13 cellular contexts compared by ENCODE assay signal in genomic region chr1:23804183-23804582, GRCh38. TPM values are rescaled to one million over a fixed set of nuclear protein-coding genes. Genes with fewer than 3 reads are reported as not detected.
DNase-seq lines count a peak whose midpoint lies in the region; ATAC-seq and TF ChIP-seq lines count a peak whose summit lies in the region.
"Had no signal": no experiment of that assay in that cellular context is flagged by ENCODE, and none has a peak within 500 bp of the region (broad histone marks: within the 10 kb centered on the region; RNA-seq: fewer than 3 reads in every experiment).

No MANE protein-coding gene starts in this region.

- H3K9me3 ChIP-seq in BE2C (no peaks in the 10 kb centered on the region), WERI-Rb-1 (ENCODE audit: severe bottlenecking) (no peaks in the 10 kb centered on the region)
- H3K9me3 ChIP-seq: BLaER1, body of pancreas, tibial nerve had no signal

- TF ChIP-seq CTCF in BE2C (IDR thresholded peaks at IDR 0.05; ENCODE audit: low read depth, low read length) = peak; percentile 29; the same call in 1 of the 2 replicates
- peak; percentile 2; the same call in 1 of the 2 replicates for TF ChIP-seq CTCF in GM12874 (IDR thresholded peaks at IDR 0.05; ENCODE audit: insufficient read depth, low read depth, low read length)
- TF ChIP-seq CTCF in WERI-Rb-1 (IDR thresholded peaks at IDR 0.05; ENCODE audit: low read depth, low read length) = peak; percentile 31; the same call in 1 of the 2 replicates
- TF ChIP-seq CTCF in kidney epithelial cell (IDR thresholded peaks at IDR 0.05; ENCODE audit: insufficient read depth, low read length, poor library complexity, severe bottlenecking) = peak; percentile 41

- H3K27me3 ChIP-seq in BE2C = no peaks in the 10 kb centered on the region
- no peaks in the 10 kb centered on the region for H3K27me3 ChIP-seq in WERI-Rb-1 (ENCODE audit: insufficient read depth, low read depth, severe bottlenecking)
- H3K27me3 ChIP-seq in kidney epithelial cell (ENCODE audit: control insufficient read depth, insufficient read depth, low read length) = no peaks in the 10 kb centered on the region
- H3K27me3 ChIP-seq: BLaER1, body of pancreas, tibial nerve had no signal

- no peak overlapping the region for H3K27ac ChIP-seq in WERI-Rb-1
- H3K27ac ChIP-seq: BLaER1, body of pancreas, tibial nerve had no signal

- H3K36me3 ChIP-seq in BE2C = no peaks in the 10 kb centered on the region
- no peaks in the 10 kb centered on the region for H3K36me3 ChIP-seq in WERI-Rb-1
- H3K36me3 ChIP-seq in kidney epithelial cell (ENCODE audit: control insufficient read depth, insufficient read depth, low read length) = no peaks in the 10 kb centered on the region

- no peak for ATAC-seq in HG02623 (IDR thresholded peaks at IDR 0.05; ENCODE audit: unreplicated experiment)
- no peak for ATAC-seq in HG03039 (IDR thresholded peaks at IDR 0.05; ENCODE audit: unreplicated experiment)
- ATAC-seq: body of pancreas, Right ventricle myocardium inferior had no signal

- H3K4me3 ChIP-seq in BE2C (ENCODE audit: low read depth, low read length) = no peak overlapping the region
- no peak overlapping the region for H3K4me3 ChIP-seq in WERI-Rb-1 (ENCODE audit: low read depth, low read length)
- no peak overlapping the region for H3K4me3 ChIP-seq in kidney epithelial cell (ENCODE audit: low read depth, low read length)
- H3K4me3 ChIP-seq: BLaER1, body of pancreas, tibial nerve had no signal

- H3K4me1 ChIP-seq in BE2C = no peaks in the 10 kb centered on the region

- no peak for DNase-seq in BE2C
- no peak for DNase-seq in WERI-Rb-1
- DNase-seq in kidney epithelial cell (ENCODE audit: low read depth) = no peak
- no peak for DNase-seq in cerebellum (ENCODE audit: low spot score)
- DNase-seq in SW 1271 (lab: John Stamatoyannopoulos, UW) = no peak
- DNase-seq: body of pancreas, Karpas-422 had no signal

RNA-seq across cellular contexts. Expression of gene GALE, which starts 3.6 kb away (rescaled TPM):
- 13.7 TPM for polyA plus RNA-seq in BE2C (2012; ENCODE audit: insufficient read depth, insufficient read length, low read depth)
- total RNA-seq in kidney epithelial cell (158 and 164 TPM in 2 replicates), cerebellum (11.9 TPM)

RNA-seq across cellular contexts. Expression of gene LYPLA2, which starts 13.2 kb away (rescaled TPM):
- polyA plus RNA-seq in BE2C (2012; ENCODE audit: insufficient read depth, insufficient read length, low read depth) = 104 TPM
- total RNA-seq in kidney epithelial cell = 163 and 235 TPM in 2 replicates
- 21.1 TPM for total RNA-seq in cerebellum

RNA-seq across cellular contexts. Expression of gene HMGCL, which starts 21.0 kb away (rescaled TPM):
- polyA plus RNA-seq in BE2C (2012; ENCODE audit: insufficient read depth, insufficient read length, low read depth) = 7.5 TPM
- total RNA-seq in kidney epithelial cell (52.4 and 65.6 TPM in 2 replicates), cerebellum (9.8 TPM)

RNA-seq across cellular contexts. Expression of gene PITHD1, which starts 26.0 kb away (rescaled TPM):
- 34.7 TPM for polyA plus RNA-seq in BE2C (2012; ENCODE audit: insufficient read depth, insufficient read length, low read depth)
- total RNA-seq in kidney epithelial cell (33.6 and 37.6 TPM in 2 replicates), cerebellum (46.5 TPM)

Comparison
In these comparisons a context has a peak if more than half of its experiments do, and no peak if none do; other contexts are left out.
1. RNA of gene GALE, which starts 3.6 kb away (total RNA-seq): 158 to 164 TPM in kidney epithelial cell; 11.9 TPM in cerebellum (single experiment); every median in the first group is over 10 times any median in the second.
2. Peak in every context shown above with its lines, with median percentiles within 50 percentile points of each other: CTCF ChIP-seq.